Comparison of ENCODE assay signal across 23 cellular contexts in the genomic region with DNA sequence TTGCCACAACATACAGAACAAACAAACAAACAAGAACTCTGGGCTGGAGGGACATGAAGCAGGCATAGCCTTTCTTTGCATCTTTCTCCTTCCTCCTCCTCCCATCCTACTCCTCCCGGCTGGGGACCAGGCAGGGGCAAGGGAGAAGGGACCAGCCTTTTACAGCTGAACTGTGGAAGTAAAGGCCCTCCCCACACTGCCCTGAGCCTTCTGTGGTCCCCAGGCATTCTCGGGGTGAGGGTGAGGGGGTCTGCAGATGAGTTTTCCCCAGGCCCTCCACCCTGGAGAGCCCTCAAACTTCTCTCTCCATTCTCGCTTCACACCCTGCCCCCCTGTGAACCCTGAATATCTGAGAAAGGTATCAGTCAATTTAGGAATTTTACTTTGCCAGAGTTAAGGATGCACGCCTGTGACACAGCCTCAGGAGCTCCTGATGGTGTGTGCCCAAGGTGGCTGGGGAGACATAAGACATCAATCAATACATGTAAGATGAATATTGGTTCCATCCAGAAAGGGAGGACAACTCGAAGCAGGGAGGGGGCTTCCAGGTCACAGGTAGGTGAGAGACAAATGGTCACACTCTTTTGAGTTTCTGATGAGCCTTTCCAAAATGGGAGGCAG.
DNase-seq lines count a peak whose midpoint lies in the region; ATAC-seq and TF ChIP-seq lines count a peak whose summit lies in the region.
"Had no signal": no experiment of that assay in that cellular context is flagged by ENCODE, and none has a peak within 500 bp of the region (broad histone marks: within the 10 kb centered on the region; RNA-seq: fewer than 3 reads in every experiment).

No MANE protein-coding gene starts in this region.

- intact Hi-C loops in CD4-positive, alpha-beta memory T cell (cut with micrococcal nuclease) = no loop called here

- no peaks in the 10 kb centered on the region for H3K36me3 ChIP-seq in BLaER1
- no peaks in the 10 kb centered on the region for H3K36me3 ChIP-seq in CD4-positive, alpha-beta memory T cell (ENCODE audit: insufficient read depth, low read length)
- no peaks in the 10 kb centered on the region for H3K36me3 ChIP-seq in neuronal stem cell (replicated peaks in 1 of 2; ENCODE audit: control insufficient read depth in 2 of 2, insufficient read depth in 2 of 2, low read length in 2 of 2)
- H3K36me3 ChIP-seq: esophagus squamous epithelium, transverse colon had no signal

- H2AK5ac ChIP-seq in neuronal stem cell (ENCODE audit: low read depth, low read length) = peak overlapping the region; percentile 85

- H3K27me3 Mint-ChIP-seq in CD4-positive, alpha-beta memory T cell = peaks cover 9 to 11% of the 10 kb centered on the region in 2 donors
- H3K27me3 Mint-ChIP-seq in brain = peaks cover 8% of the 10 kb centered on the region

- H3K9me3 ChIP-seq in BLaER1 (no peaks in the 10 kb centered on the region), neuronal stem cell (replicated peaks in 1 of 2; ENCODE audit: control insufficient read depth in 2 of 2, insufficient read depth in 1 of 2, low read depth in 1 of 2, low read length in 2 of 2) (no peaks in the 10 kb centered on the region)
- no peaks in the 10 kb centered on the region for H3K9me3 ChIP-seq in CD4-positive, alpha-beta memory T cell (ENCODE audit: control insufficient read depth in 1 of 2, low read length in 2 of 2)
- H3K9me3 ChIP-seq: esophagus squamous epithelium, transverse colon had no signal

- H2AFZ ChIP-seq in neuronal stem cell (ENCODE audit: low read length) = no peak overlapping the region
- H2AFZ ChIP-seq: hepatocyte had no signal

- TF ChIP-seq CTCF in brain (conservative IDR thresholded peaks at IDR 0.05) = no peak

- peak overlapping the region; percentile 68 for H3K4me3 ChIP-seq in BLaER1
- H3K4me3 ChIP-seq in CD4-positive, alpha-beta memory T cell (ENCODE audit: low read length in 2 of 2) = no peak overlapping the region
- H3K4me3 ChIP-seq in neuronal stem cell (ENCODE audit: low read length in 2 of 2) = no peak overlapping the region
- H3K4me3 ChIP-seq: esophagus squamous epithelium, hepatocyte, skin epidermis, transverse colon had no signal

- H3K4me1 ChIP-seq in BLaER1 (peaks cover 75% of the 10 kb centered on the region), neuronal stem cell (ENCODE audit: control insufficient read depth in 2 of 2, insufficient read depth in 1 of 2, low read depth in 1 of 2, low read length in 2 of 2) (peaks cover 40 to 41% of the 10 kb centered on the region in 2 donors)
- peaks cover 14% of the 10 kb centered on the region for H3K4me1 ChIP-seq in CD4-positive, alpha-beta memory T cell (ENCODE audit: insufficient read depth, low read length)

- H3K9me3 Mint-ChIP-seq in CD4-positive, alpha-beta memory T cell = peaks cover 0 to 4% (median 0%) of the 10 kb centered on the region in 8 donors
- peaks cover 0 to 8% (median 2%) of the 10 kb centered on the region in 5 experiments for H3K9me3 Mint-ChIP-seq in brain
- H3K9me3 Mint-ChIP-seq: activated CD4-positive, alpha-beta T cell treated with anti-CD3 and anti-CD28 coated beads, Interleukin-2, amount 10 ng/mL, durations not matched to agents 7 days and 5 days; endodermal cell had no signal

- peak overlapping the region in 5 of 8 donors; percentile 7 to 40 (median 13) for H3K4me3 Mint-ChIP-seq in CD4-positive, alpha-beta memory T cell
- peak overlapping the region; percentile 22 to 59 (median 37) for H3K4me3 Mint-ChIP-seq in brain
- H3K4me3 Mint-ChIP-seq: activated CD4-positive, alpha-beta T cell treated with anti-CD3 and anti-CD28 coated beads, Interleukin-2, amount 10 ng/mL, durations not matched to agents 7 days and 5 days; activated CD8-positive, alpha-beta memory T cell treated with anti-CD3 and anti-CD28 coated beads, Interleukin-2, amount 10 ng/mL, durations not matched to agents 7 days and 5 days had no signal

- H4K91ac ChIP-seq in neuronal stem cell (ENCODE audit: low read depth, low read length, poor library complexity) = no peak overlapping the region

- H3K4ac ChIP-seq in neuronal stem cell (ENCODE audit: low read length) = peak overlapping the region; percentile 3

- no peak overlapping the region for H3K14ac ChIP-seq in neuronal stem cell (ENCODE audit: low read length)

- H3K23ac ChIP-seq in neuronal stem cell (ENCODE audit: low read depth, low read length, poor library complexity) = no peak overlapping the region

- peak overlapping the region; percentile 95 for H2BK120ac ChIP-seq in neuronal stem cell (ENCODE audit: low read depth, low read length)

- WGBS in neuronal stem cell (ENCODE audit: extremely low coverage in 2 of 2, insufficient read length in 2 of 2, insufficient replicate concordance in 1 of 2), 2 donors = no CpG with 5 or more reads among the region's 5 CpGs

- H2BK12ac ChIP-seq in neuronal stem cell (ENCODE audit: low read length) = no peak overlapping the region

- no peak overlapping the region for H3K27ac Mint-ChIP-seq in CD4-positive, alpha-beta memory T cell
- peak overlapping the region; percentile 41 to 96 (median 93) for H3K27ac Mint-ChIP-seq in brain
- H3K27ac Mint-ChIP-seq: activated CD4-positive, alpha-beta T cell treated with anti-CD3 and anti-CD28 coated beads, Interleukin-2, amount 10 ng/mL, durations not matched to agents 7 days and 5 days; activated CD8-positive, alpha-beta memory T cell treated with anti-CD3 and anti-CD28 coated beads, Interleukin-2, amount 10 ng/mL, durations not matched to agents 7 days and 5 days; endodermal cell had no signal

- peaks cover 1 to 12% (median 11%) of the 10 kb centered on the region in 4 donors for H3K4me1 Mint-ChIP-seq in CD4-positive, alpha-beta memory T cell
- peaks cover 72% of the 10 kb centered on the region for H3K4me1 Mint-ChIP-seq in brain

- H3K27ac ChIP-seq in BLaER1 = peak overlapping the region; percentile 90
- no peak overlapping the region for H3K27ac ChIP-seq in CD4-positive, alpha-beta memory T cell (ENCODE audit: low read depth, low read length)
- peak overlapping the region; percentile 88 for H3K27ac ChIP-seq in neuronal stem cell (replicated peaks; ENCODE audit: low read length)
- H3K27ac ChIP-seq: hepatocyte, skin epidermis, transverse colon had no signal

- CTCF ChIA-PET in CD4-positive, alpha-beta memory T cell (lab: Charles Lee; ENCODE audit: partially characterized antibody) = no interaction called here

- H2BK15ac ChIP-seq in neuronal stem cell (ENCODE audit: low read length) = peak overlapping the region; percentile 31

- ATAC-seq in HG03565 (IDR thresholded peaks at IDR 0.05; ENCODE audit: unreplicated experiment) = no peak
- ATAC-seq: activated CD8-positive, alpha-beta memory T cell treated with anti-CD3 and anti-CD28 coated beads, Interleukin-2, amount 10 ng/mL, durations not matched to agents 7 days and 5 days; HCT116; PC-3 had no signal

- H4K8ac ChIP-seq in neuronal stem cell (ENCODE audit: low read depth, low read length) = no peak overlapping the region

- no peak for DNase-seq in CD4-positive, alpha-beta memory T cell
- DNase-seq in neuronal stem cell (ENCODE audit: low spot score) (no peak), ureter (ENCODE audit: low spot score) (no peak), NCI-H2029 treated with DMSO at 0.1 percent for 48 hours (lab: John Stamatoyannopoulos, UW) (no peak)
- DNase-seq: activated CD4-positive, alpha-beta T cell treated with anti-CD3 and anti-CD28 coated beads, Interleukin-2, amount 10 ng/mL, durations not matched to agents 7 days and 5 days; activated CD8-positive, alpha-beta memory T cell treated with anti-CD3 and anti-CD28 coated beads, Interleukin-2, amount 10 ng/mL, durations not matched to agents 7 days and 5 days; activated naive CD4-positive, alpha-beta T cell treated with Interleukin-2 at 50 U/mL for 16 hours; esophagus squamous epithelium; foreskin melanocyte; Karpas-422; NCI-H1436; NCI-H510A; PC-3; SHP77; T1000; transverse colon had no signal

- H2BK5ac ChIP-seq in neuronal stem cell (ENCODE audit: low read length) = peak overlapping the region; percentile 61

- no peaks in the 10 kb centered on the region for H3K36me3 Mint-ChIP-seq in CD4-positive, alpha-beta memory T cell
- no peaks in the 10 kb centered on the region for H3K36me3 Mint-ChIP-seq in brain
- H3K36me3 Mint-ChIP-seq: activated CD8-positive, alpha-beta memory T cell treated with anti-CD3 and anti-CD28 coated beads, Interleukin-2, amount 10 ng/mL, durations not matched to agents 7 days and 5 days had no signal

- POLR2A ChIA-PET in CD4-positive, alpha-beta memory T cell (lab: Charles Lee; ENCODE audit: partially characterized antibody) = no interaction called here

- peak overlapping the region; percentile 94 for H3K18ac ChIP-seq in neuronal stem cell (ENCODE audit: low read length)

- H4K20me1 ChIP-seq in BLaER1 = no peaks in the 10 kb centered on the region

- H3K79me1 ChIP-seq in neuronal stem cell (ENCODE audit: low read depth, low read length) = no peaks in the 10 kb centered on the region

- H3K27me3 ChIP-seq in BLaER1 = no peaks in the 10 kb centered on the region
- peaks cover 4% of the 10 kb centered on the region for H3K27me3 ChIP-seq in CD4-positive, alpha-beta memory T cell (ENCODE audit: insufficient read depth, low read length)
- no peaks in the 10 kb centered on the region for H3K27me3 ChIP-seq in neuronal stem cell (ENCODE audit: control insufficient read depth in 3 of 3, insufficient read depth in 3 of 3, low read depth in 1 of 3, low read length in 3 of 3)
- H3K27me3 ChIP-seq: transverse colon had no signal

- H3K9ac ChIP-seq in BLaER1 = peak overlapping the region; percentile 76
- H3K9ac ChIP-seq in neuronal stem cell (ENCODE audit: low read depth, low read length, poor library complexity) = no peak overlapping the region

- H3K4me2 ChIP-seq in BLaER1 (peak overlapping the region; percentile 81), neuronal stem cell (ENCODE audit: insufficient read depth, low read length, poor library complexity, severe bottlenecking) (no peak overlapping the region)

Comparison
In these comparisons a context has a peak if more than half of its experiments do, and no peak if none do; other contexts are left out.
1. H3K27ac Mint-ChIP-seq: peak in brain (5 of 5); none in CD4-positive, alpha-beta memory T cell (0 of 7).